ENCODE assay signal across 36 cellular contexts in genomic region chr10:14693891-14694290, GRCh38.
"Had no signal": no experiment of that assay in that cellular context is flagged by ENCODE, and none has a peak within 500 bp of the region (broad histone marks: within the 10 kb centered on the region; RNA-seq: fewer than 3 reads in every experiment).

No MANE protein-coding gene starts in this region.

- H3K27ac ChIP-seq: KMS-11 had no signal

- H3K27me3 ChIP-seq: MG63 had no signal

- H3K9me3 ChIP-seq: MG63 had no signal

- H3K4me2 ChIP-seq: KMS-11 had no signal

- DNase-seq: Karpas-422, Kasumi-1, KG1, MG63, MM.1S, MV-4-11, NCI-H1048, NCI-H1092, NCI-H1092 treated with DMSO at 0.1 percent for 48 hours, NCI-H1105, NCI-H1105 treated with DMSO at 0.1 percent for 48 hours, NCI-H1417, NCI-H1417 treated with DMSO at 0.1 percent for 48 hours, NCI-H1436, NCI-H1436 treated with DMSO at 0.1 percent for 48 hours, NCI-H146, NCI-H1694, NCI-H1694 treated with DMSO at 0.1 percent for 48 hours, NCI-H187, NCI-H187 treated with DMSO at 0.1 percent for 48 hours, NCI-H1930, NCI-H2029, NCI-H2029 treated with DMSO at 0.1 percent for 48 hours, NCI-H2081, NCI-H2081 treated with DMSO at 0.1 percent for 48 hours, NCI-H2107, NCI-H2171, NCI-H2171 treated with DMSO at 0.1 percent for 48 hours, NCI-H2227 treated with DMSO at 0.1 percent for 48 hours, NCI-H226, NCI-H345, NCI-H446, NCI-H446 treated with DMSO at 0.1 percent for 48 hours, NCI-H510A, NCI-H510A treated with DMSO at 0.1 percent for 48 hours had no signal

- H3K4me3 ChIP-seq: MG63 had no signal

- H3K36me3 ChIP-seq: MG63 had no signal

- H3K9ac ChIP-seq: KMS-11 had no signal
